ENCODE assay signal across 22 cellular contexts in genomic region chr2:118658581-118659248, GRCh38.
"Had no signal": no experiment of that assay in that cellular context is flagged by ENCODE, and none has a peak within 500 bp of the region (broad histone marks: within the 10 kb centered on the region; RNA-seq: fewer than 3 reads in every experiment).

No MANE protein-coding gene starts in this region.

- DNase-seq: effector memory CD4-positive, alpha-beta T cell; foreskin melanocyte; head of caudate nucleus; left colon; left ventricle myocardium superior; mesendoderm; naive B cell; occipital lobe; pancreas; spleen; stimulated activated CD4-positive, alpha-beta T cell treated with anti-CD3 and anti-CD28 coated beads, Interleukin-15, amount 100 ng/mL, for 24 hours; stimulated activated CD4-positive, alpha-beta T cell treated with anti-CD3 and anti-CD28 coated beads, Interleukin-1b, Interleukin-23, amount 100 ng/mL, for 48 hours; stimulated activated CD4-positive, alpha-beta T cell treated with anti-CD3 and anti-CD28 coated beads, Interleukin-4, amount 100 ng/mL, for 24 hours; tibial artery; upper lobe of left lung; uterus had no signal

- ATAC-seq: esophagus mucosa; left colon; left ventricle myocardium superior; pancreas; sciatic nerve; stimulated activated memory B cell treated with anti-CD40 and anti-IgM and Interleukin-4, amounts not matched to agents 10 μg/mL and 1 μg/mL and 100 μg/mL, for 72 hours had no signal

- H3K4me3 ChIP-seq: hepatocyte, lung, pancreas, prostate gland, spleen, tibial artery, upper lobe of left lung, uterus had no signal
